Comparison of ENCODE assay signal across 21 cellular contexts in genomic region chr11:47495856-47496217, GRCh38. TPM values are rescaled to one million over a fixed set of nuclear protein-coding genes. Genes with fewer than 3 reads are reported as not detected.
DNase-seq lines count a peak whose midpoint lies in the region; ATAC-seq, FAIRE-seq and TF ChIP-seq lines count a peak whose summit lies in the region.
"Had no signal": no experiment of that assay in that cellular context is flagged by ENCODE, and none has a peak within 500 bp of the region (broad histone marks: within the 10 kb centered on the region; RNA-seq: fewer than 3 reads in every experiment).

No MANE protein-coding gene starts in this region.

- H3K27me3 ChIP-seq in astrocyte (ENCODE audit: insufficient read depth, low read length) (no peaks in the 10 kb centered on the region), parathyroid adenoma (ENCODE audit: control insufficient read depth, insufficient read depth, low read length) (no peaks in the 10 kb centered on the region)

- H2AFZ ChIP-seq in astrocyte (ENCODE audit: low read depth, low read length) (no peak overlapping the region), parathyroid adenoma (no peak overlapping the region)

- no peak overlapping the region for H3K4me2 ChIP-seq in astrocyte (ENCODE audit: low read length)
- peak overlapping the region; percentile 74 for H3K4me2 ChIP-seq in parathyroid adenoma (ENCODE audit: low read length)

- peaks cover 85% of the 10 kb centered on the region for H4K20me1 ChIP-seq in astrocyte (ENCODE audit: insufficient read depth, low read length)

- no peak overlapping the region for H3K27ac Mint-ChIP-seq in astrocyte (ENCODE audit: unreplicated experiment)
- H3K27ac Mint-ChIP-seq in activated CD4-positive, alpha-beta memory T cell treated with anti-CD3 and anti-CD28 coated beads, Interleukin-2, amount 10 ng/mL, durations not matched to agents 7 days and 5 days, result no peak overlapping the region
- H3K27ac Mint-ChIP-seq: CD8-positive, alpha-beta memory T cell had no signal

- H3K79me2 ChIP-seq in astrocyte (ENCODE audit: insufficient read depth, low read length), result peaks cover 95% of the 10 kb centered on the region
- peaks cover 44% of the 10 kb centered on the region for H3K79me2 ChIP-seq in parathyroid adenoma

- H3K27me3 Mint-ChIP-seq in astrocyte (ENCODE audit: low read depth, unreplicated experiment), result no peaks in the 10 kb centered on the region
- H3K27me3 Mint-ChIP-seq in activated CD4-positive, alpha-beta memory T cell treated with anti-CD3 and anti-CD28 coated beads, Interleukin-2, amount 10 ng/mL, durations not matched to agents 7 days and 5 days, result no peaks in the 10 kb centered on the region
- H3K27me3 Mint-ChIP-seq: CD8-positive, alpha-beta memory T cell had no signal

- POLR2A ChIA-PET in HEK293 (lab: Yijun Ruan, JAX), result no interaction called here
- POLR2A ChIA-PET in activated CD4-positive, alpha-beta memory T cell treated with anti-CD3 and anti-CD28 coated beads, Interleukin-2, amount 10 ng/mL, durations not matched to agents 7 days and 5 days (lab: Charles Lee), result interaction anchor here (1.1 to 1.5 kb wide), 2 partner anchors 8 to 10 kb away, joined by 3 read pairs; no protein-coding TSS in a partner anchor

- no peak overlapping the region for H3K27ac ChIP-seq in HEK293 (ENCODE audit: extremely low read depth, low read depth, low read length)
- H3K27ac ChIP-seq in astrocyte (ENCODE audit: low read depth, low read length), result no peak overlapping the region
- H3K27ac ChIP-seq in parathyroid adenoma, result no peak overlapping the region

- CTCF ChIA-PET in HEK293 (lab: Yijun Ruan, JAX), result interaction anchor here (0.6 to 1.0 kb wide), 2 partner anchors 58 to 1300 kb away, joined by 3 read pairs; no protein-coding TSS in a partner anchor
- CTCF ChIA-PET in activated CD4-positive, alpha-beta memory T cell treated with anti-CD3 and anti-CD28 coated beads, Interleukin-2, amount 10 ng/mL, durations not matched to agents 7 days and 5 days (lab: Charles Lee), result no interaction called here

- H3K4me3 Mint-ChIP-seq in astrocyte (ENCODE audit: unreplicated experiment), result no peak overlapping the region
- H3K4me3 Mint-ChIP-seq in activated CD4-positive, alpha-beta memory T cell treated with anti-CD3 and anti-CD28 coated beads, Interleukin-2, amount 10 ng/mL, durations not matched to agents 7 days and 5 days, result no peak overlapping the region
- H3K4me3 Mint-ChIP-seq: CD8-positive, alpha-beta memory T cell had no signal

- peaks cover 7% of the 10 kb centered on the region for H3K4me1 ChIP-seq in HEK293 (ENCODE audit: control insufficient read depth, insufficient read depth, low read length)
- H3K4me1 ChIP-seq in astrocyte (ENCODE audit: insufficient read depth, low read length), result no peaks in the 10 kb centered on the region
- H3K4me1 ChIP-seq in parathyroid adenoma, result peaks cover 22% of the 10 kb centered on the region

- H3K4me3 ChIP-seq in AG10803 (ENCODE audit: low read length), result no peak overlapping the region
- no peak overlapping the region for H3K4me3 ChIP-seq in HEK293 (ENCODE audit: low read depth, low read length)
- no peak overlapping the region for H3K4me3 ChIP-seq in astrocyte (ENCODE audit: insufficient read depth, low read depth, low read length)
- peak overlapping the region; percentile 31 for H3K4me3 ChIP-seq in parathyroid adenoma (ENCODE audit: low read depth, low read length)
- H3K4me3 ChIP-seq: HAP-1 had no signal

- no peak for FAIRE-seq in astrocyte (lab: Jason Lieb, UNC)
- FAIRE-seq: HTR-8/SVneo had no signal

- ATAC-seq in GM19455 (IDR thresholded peaks at IDR 0.05; ENCODE audit: unreplicated experiment), result no peak
- ATAC-seq: SK-N-SH treated with all-trans-retinoic acid at 6 μM for 48 hours had no signal

- TF ChIP-seq CTCF in AG10803 (conservative IDR thresholded peaks at IDR 0.05; ENCODE audit: low read length) (no peak), HEK293 (tag by site-specific recombination; IDR thresholded peaks at IDR 0.05) (no peak), astrocyte (IDR thresholded peaks at IDR 0.05; ENCODE audit: insufficient read depth, low read depth, low read length) (no peak), parathyroid adenoma (IDR thresholded peaks at IDR 0.05) (no peak)

- H3K9ac ChIP-seq in astrocyte (ENCODE audit: low read length) (no peak overlapping the region), parathyroid adenoma (no peak overlapping the region)

- DNase-seq in AG10803 (ENCODE audit: low read depth) (peak; percentile 54), astrocyte (ENCODE audit: low read depth) (peak; percentile 25), D341Med (ENCODE audit: low spot score) (no peak), NCI-H774 (lab: John Stamatoyannopoulos, UW) (no peak)
- DNase-seq in activated CD4-positive, alpha-beta memory T cell treated with anti-CD3 and anti-CD28 coated beads, Interleukin-2, amount 10 ng/mL, durations not matched to agents 7 days and 5 days, result no peak
- DNase-seq: C1 segment of cervical spinal cord; CD8-positive, alpha-beta memory T cell; DMS79 treated with DMSO at 0.1 percent for 48 hours; NCI-H1105 treated with DMSO at 0.1 percent for 48 hours; NCI-H1694; NCI-H2081 treated with DMSO at 0.1 percent for 48 hours; NCI-H510A; NCI-H748 treated with DMSO at 0.1 percent for 48 hours; SHP77 treated with DMSO at 0.1 percent for 48 hours had no signal

- H3K9me3 ChIP-seq in HEK293 (ENCODE audit: control insufficient read depth, insufficient read depth, low read depth, low read length), result no peaks in the 10 kb centered on the region
- no peaks in the 10 kb centered on the region for H3K9me3 ChIP-seq in astrocyte (ENCODE audit: insufficient read depth, low read depth, low read length)
- no peaks in the 10 kb centered on the region for H3K9me3 ChIP-seq in parathyroid adenoma (ENCODE audit: control insufficient read depth, low read length)
- H3K9me3 ChIP-seq: HAP-1 had no signal

- H3K9me3 Mint-ChIP-seq in astrocyte (ENCODE audit: unreplicated experiment), result no peaks in the 10 kb centered on the region
- H3K9me3 Mint-ChIP-seq in activated CD4-positive, alpha-beta memory T cell treated with anti-CD3 and anti-CD28 coated beads, Interleukin-2, amount 10 ng/mL, durations not matched to agents 7 days and 5 days, result no peaks in the 10 kb centered on the region
- H3K9me3 Mint-ChIP-seq: CD8-positive, alpha-beta memory T cell had no signal

- peaks cover 25% of the 10 kb centered on the region for H3K4me1 Mint-ChIP-seq in astrocyte (ENCODE audit: low read depth, unreplicated experiment)
- H3K4me1 Mint-ChIP-seq in activated CD4-positive, alpha-beta memory T cell treated with anti-CD3 and anti-CD28 coated beads, Interleukin-2, amount 10 ng/mL, durations not matched to agents 7 days and 5 days, result peaks cover 15% of the 10 kb centered on the region

- peaks cover 12% of the 10 kb centered on the region for H3K36me3 Mint-ChIP-seq in astrocyte (ENCODE audit: low read depth, unreplicated experiment)
- peaks cover 36% of the 10 kb centered on the region for H3K36me3 Mint-ChIP-seq in activated CD4-positive, alpha-beta memory T cell treated with anti-CD3 and anti-CD28 coated beads, Interleukin-2, amount 10 ng/mL, durations not matched to agents 7 days and 5 days (ENCODE audit: low read depth)

- H3K36me3 ChIP-seq in HEK293 (ENCODE audit: control insufficient read depth in 2 of 2, insufficient read depth in 1 of 2, low read length in 2 of 2) (peaks cover 0 to 44% of the 10 kb centered on the region in 2 experiments), astrocyte (ENCODE audit: insufficient read depth, low read length) (peaks cover 4% of the 10 kb centered on the region), parathyroid adenoma (ENCODE audit: control insufficient read depth, insufficient read depth, low read length) (no peaks in the 10 kb centered on the region)

TF ChIP-seq in HEK293, 187 proteins besides CTCF, POLR2A, EP300 and RAD21:
- TF ChIP-seq ZNF768 (tag by site-specific recombination; IDR thresholded peaks at IDR 0.05), result no peak
- TF ChIP-seq ZNF112 (tag by site-specific recombination; IDR thresholded peaks at IDR 0.05), result no peak
- TF ChIP-seq SCRT2 (tag by site-specific recombination; IDR thresholded peaks at IDR 0.05), result peak; percentile 85
- TF ChIP-seq ZNF362 (tag by site-specific recombination; IDR thresholded peaks at IDR 0.05), result no peak

RNA-seq across cellular contexts. Expression of gene RAPSN, which starts 46.9 kb away (rescaled TPM):
- 0.86 and 0.96 TPM in 2 replicates for total RNA-seq in astrocyte
- under 1 TPM; 0.30 to 0.65 TPM for total RNA-seq in activated CD4-positive, alpha-beta memory T cell treated with anti-CD3 and anti-CD28 coated beads, Interleukin-2, amount 10 ng/mL, durations not matched to agents 7 days and 5 days
- total RNA-seq: RPMI7951 had no signal

RNA-seq across cellular contexts. Expression of gene CELF1, which starts 57.1 kb away (rescaled TPM):
- total RNA-seq in astrocyte, result 92.8 and 101 TPM in 2 replicates
- 100 to 1,000 TPM; 104 to 105 TPM for total RNA-seq in activated CD4-positive, alpha-beta memory T cell treated with anti-CD3 and anti-CD28 coated beads, Interleukin-2, amount 10 ng/mL, durations not matched to agents 7 days and 5 days

Comparison
In these comparisons a context has a peak if more than half of its experiments do, and no peak if none do; other contexts are left out.
1. DNase-seq: peak in AG10803 (single experiment) and astrocyte (single experiment); none in D341Med (single experiment), activated CD4-positive, alpha-beta memory T cell treated with anti-CD3 and anti-CD28 coated beads, Interleukin-2, amount 10 ng/mL, durations not matched to agents 7 days and 5 days (single experiment) and NCI-H774 (single experiment).